14 cellular contexts compared by ENCODE assay signal in the genomic region with DNA sequence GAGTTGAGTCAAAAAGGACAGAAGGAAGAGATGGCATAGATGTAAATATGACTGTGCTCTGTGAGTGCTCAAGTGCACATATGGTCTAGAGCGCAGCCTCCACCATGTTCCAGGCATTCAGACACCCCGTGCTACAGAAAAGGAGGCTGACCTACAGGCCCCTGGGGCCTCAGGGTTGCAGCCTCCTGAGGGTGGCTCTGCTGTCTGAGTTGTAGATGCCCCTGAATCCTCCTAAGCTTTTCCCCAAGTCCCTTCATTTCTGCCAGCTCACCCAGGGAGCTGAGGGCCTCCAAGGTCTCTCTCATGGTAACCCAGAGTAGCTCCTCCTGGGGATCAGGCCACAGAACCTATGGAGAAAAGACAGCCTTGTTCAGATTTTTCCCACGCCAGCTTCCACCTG. TPM values are rescaled to one million over a fixed set of nuclear protein-coding genes. Genes with fewer than 3 reads are reported as not detected.
DNase-seq lines count a peak whose midpoint lies in the region; ATAC-seq and TF ChIP-seq lines count a peak whose summit lies in the region.
"Had no signal": no experiment of that assay in that cellular context is flagged by ENCODE, and none has a peak within 500 bp of the region (broad histone marks: within the 10 kb centered on the region; RNA-seq: fewer than 3 reads in every experiment).

No MANE protein-coding gene starts in this region.

- no peaks in the 10 kb centered on the region for H3K27me3 Mint-ChIP-seq in T-cell

- 92 to 98% methylated on average over 3 of the region's 3 CpGs for WGBS in heart right ventricle, 2 donors

- intact Hi-C loops in heart right ventricle (cut with DNase I) = loop anchor here in 1 of 10 donors (5.0 kb wide), 1 partner anchor 53 kb away; no protein-coding TSS in a partner anchor
- intact Hi-C loops in cardiac septum (cut with DNase I) = loop anchor here (1.0 kb wide), 1 partner anchor 68 kb away; a partner anchor contains a TSS
- intact Hi-C loops in upper lobe of right lung (cut with DNase I) = loop anchor here (5.0 kb wide), 1 partner anchor 1012 kb away; no protein-coding TSS in a partner anchor

- H3K9me3 Mint-ChIP-seq in T-cell = no peaks in the 10 kb centered on the region

- H3K27ac Mint-ChIP-seq in T-cell = peak overlapping the region; percentile 52 to 65

- TF ChIP-seq CTCF in heart right ventricle (IDR thresholded peaks at IDR 0.05) = no peak
- TF ChIP-seq CTCF in upper lobe of right lung (IDR thresholded peaks at IDR 0.05) = no peak

- H3K27ac ChIP-seq in heart right ventricle (peak overlapping the region in 6 of 10 donors; percentile 67 to 89 (median 83)), upper lobe of right lung (no peak overlapping the region)

- DNase-seq in heart right ventricle (no peak), cardiac septum (ENCODE audit: low spot score) (no peak), T-cell (no peak), left lobe of liver (ENCODE audit: low spot score) (peak; percentile 45), upper lobe of right lung (no peak), A172 (ENCODE audit: low spot score) (no peak), T-helper 9 cell (no peak)
- DNase-seq: activated CD4-positive, alpha-beta T cell treated with anti-CD3 and anti-CD28 coated beads, Interleukin-2, amount 50 U/mL, for 1 hour; Caco-2; NCI-H510A; occipital lobe; SHP77; stimulated activated CD4-positive, alpha-beta T cell treated with anti-CD3 and anti-CD28 coated beads, Interleukin-2, amount 100 ng/mL, for 48 hours had no signal

- ATAC-seq in heart right ventricle = no peak
- no peak for ATAC-seq in T-cell (replicated peaks in 1 of 4)
- ATAC-seq in left lobe of liver = no peak
- ATAC-seq in upper lobe of right lung = no peak
- no peak for ATAC-seq in GM18858 (IDR thresholded peaks at IDR 0.05; ENCODE audit: unreplicated experiment)

- H3K36me3 Mint-ChIP-seq in T-cell = peaks cover 8% of the 10 kb centered on the region

- H3K4me3 ChIP-seq in heart right ventricle (peak overlapping the region in 7 of 10 donors; percentile 48 to 74 (median 65)), upper lobe of right lung (peak overlapping the region; percentile 64)

- peaks cover 3 to 23% (median 12%) of the 10 kb centered on the region in 7 donors for H3K27me3 ChIP-seq in heart right ventricle
- H3K27me3 ChIP-seq in upper lobe of right lung = no peaks in the 10 kb centered on the region

- H3K9me3 ChIP-seq in heart right ventricle (no peaks in the 10 kb centered on the region), upper lobe of right lung (no peaks in the 10 kb centered on the region)
- H3K9me3 ChIP-seq: Caco-2 had no signal

- H3K4me3 Mint-ChIP-seq in T-cell = peak overlapping the region; percentile 70 to 82 (median 73)

- H3K4me1 Mint-ChIP-seq in T-cell = peaks cover 7 to 10% (median 10%) of the 10 kb centered on the region in 3 donors

- H3K4me1 ChIP-seq in heart right ventricle = peaks cover 7 to 34% (median 27%) of the 10 kb centered on the region in 9 donors
- peaks cover 13% of the 10 kb centered on the region for H3K4me1 ChIP-seq in upper lobe of right lung
- H3K4me1 ChIP-seq: Caco-2 had no signal

- POLR2A ChIA-PET in T-cell (lab: Charles Lee) = no interaction called here

- CTCF ChIA-PET in T-cell (lab: Charles Lee) = interaction anchor here in 1 of 2 donors (0.7 kb wide), 1 partner anchor 62 kb away, joined by 3 read pairs; no protein-coding TSS in a partner anchor

- H3K36me3 ChIP-seq in heart right ventricle (peaks cover 0 to 45% (median 0%) of the 10 kb centered on the region in 9 donors), upper lobe of right lung (peaks cover 31% of the 10 kb centered on the region)

RNA-seq across cellular contexts. Expression of a gene that starts 2.7 kb away (rescaled TPM):
- total RNA-seq in heart right ventricle (1 to 10 TPM; 2.2 to 7.3 (median 4.6) TPM), cardiac septum (7.0 TPM), T-cell (1 to 10 TPM; 3.0 to 5.3 (median 4.5) TPM), left lobe of liver (18.9 TPM), upper lobe of right lung (35.3 TPM)
- polyA plus RNA-seq in heart right ventricle = 10 to 100 TPM in 1 of 2 donors, 1 to 10 TPM in 1; 5.7 to 10.5 TPM
- total RNA-seq in A172 (2014; rRNA removed; shearing (Covaris generic)) = not detected in 2 replicates
